ENCODE assay signal across 8 cellular contexts in the genomic region with DNA sequence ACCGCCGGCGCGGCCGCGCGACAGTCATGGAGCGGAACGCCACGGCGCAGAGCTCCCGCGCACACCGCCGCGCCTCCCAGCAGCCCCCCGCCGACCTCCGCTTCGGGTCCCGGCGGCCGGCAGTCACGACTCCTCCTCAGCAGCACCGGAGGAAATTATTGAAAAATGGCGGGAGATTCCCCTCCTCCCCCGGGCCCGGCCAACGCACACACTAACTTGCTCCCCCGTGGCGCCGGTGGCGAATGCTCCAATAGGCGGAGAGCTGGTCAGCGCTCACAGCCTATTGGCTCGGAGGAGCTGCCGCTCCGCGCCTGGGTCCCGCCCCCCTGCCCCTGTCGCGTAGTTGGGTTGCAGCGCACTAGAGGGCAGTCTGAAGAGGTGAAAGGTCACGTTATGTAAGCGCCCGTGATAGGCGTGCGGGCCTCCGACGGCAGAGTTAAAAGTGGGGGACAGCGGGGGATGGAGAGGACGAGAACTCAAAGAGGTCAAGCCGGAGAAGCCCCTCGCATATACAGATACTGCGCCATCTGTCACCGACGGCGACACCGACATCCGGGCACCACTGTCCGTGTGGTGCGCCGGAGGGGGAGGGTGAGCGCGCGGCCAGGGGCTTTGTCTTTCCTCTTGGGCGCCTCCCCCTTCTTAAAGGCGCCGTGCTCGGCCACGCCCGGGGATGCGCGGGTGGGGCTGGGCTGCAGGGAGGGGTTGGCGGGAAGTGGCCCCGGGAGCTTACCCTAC. TPM values are rescaled to one million over a fixed set of nuclear protein-coding genes. Genes with fewer than 3 reads are reported as not detected.
DNase-seq lines count a peak whose midpoint lies in the region; ATAC-seq and TF ChIP-seq lines count a peak whose summit lies in the region.

A gene with protein sequence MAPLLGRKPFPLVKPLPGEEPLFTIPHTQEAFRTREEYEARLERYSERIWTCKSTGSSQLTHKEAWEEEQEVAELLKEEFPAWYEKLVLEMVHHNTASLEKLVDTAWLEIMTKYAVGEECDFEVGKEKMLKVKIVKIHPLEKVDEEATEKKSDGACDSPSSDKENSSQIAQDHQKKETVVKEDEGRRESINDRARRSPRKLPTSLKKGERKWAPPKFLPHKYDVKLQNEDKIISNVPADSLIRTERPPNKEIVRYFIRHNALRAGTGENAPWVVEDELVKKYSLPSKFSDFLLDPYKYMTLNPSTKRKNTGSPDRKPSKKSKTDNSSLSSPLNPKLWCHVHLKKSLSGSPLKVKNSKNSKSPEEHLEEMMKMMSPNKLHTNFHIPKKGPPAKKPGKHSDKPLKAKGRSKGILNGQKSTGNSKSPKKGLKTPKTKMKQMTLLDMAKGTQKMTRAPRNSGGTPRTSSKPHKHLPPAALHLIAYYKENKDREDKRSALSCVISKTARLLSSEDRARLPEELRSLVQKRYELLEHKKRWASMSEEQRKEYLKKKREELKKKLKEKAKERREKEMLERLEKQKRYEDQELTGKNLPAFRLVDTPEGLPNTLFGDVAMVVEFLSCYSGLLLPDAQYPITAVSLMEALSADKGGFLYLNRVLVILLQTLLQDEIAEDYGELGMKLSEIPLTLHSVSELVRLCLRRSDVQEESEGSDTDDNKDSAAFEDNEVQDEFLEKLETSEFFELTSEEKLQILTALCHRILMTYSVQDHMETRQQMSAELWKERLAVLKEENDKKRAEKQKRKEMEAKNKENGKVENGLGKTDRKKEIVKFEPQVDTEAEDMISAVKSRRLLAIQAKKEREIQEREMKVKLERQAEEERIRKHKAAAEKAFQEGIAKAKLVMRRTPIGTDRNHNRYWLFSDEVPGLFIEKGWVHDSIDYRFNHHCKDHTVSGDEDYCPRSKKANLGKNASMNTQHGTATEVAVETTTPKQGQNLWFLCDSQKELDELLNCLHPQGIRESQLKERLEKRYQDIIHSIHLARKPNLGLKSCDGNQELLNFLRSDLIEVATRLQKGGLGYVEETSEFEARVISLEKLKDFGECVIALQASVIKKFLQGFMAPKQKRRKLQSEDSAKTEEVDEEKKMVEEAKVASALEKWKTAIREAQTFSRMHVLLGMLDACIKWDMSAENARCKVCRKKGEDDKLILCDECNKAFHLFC (N-terminal part only) (minus strand): TSS at position 213 of the 738 bp plus-strand sequence. CDS start 360 bp downstream, outside the sequence.

- H3K27me3 Mint-ChIP-seq in activated naive CD8-positive, alpha-beta T cell, result no peaks in the 10 kb centered on the region

- H3K4me1 Mint-ChIP-seq in activated naive CD8-positive, alpha-beta T cell (ENCODE audit: low read depth), result peaks cover 62% of the 10 kb centered on the region

- WGBS in testis, 2 donors, result 0 to 1% methylated on average over 19 to 56 of the region's 76 CpGs

- H3K9me3 ChIP-seq in testis, result no peaks in the 10 kb centered on the region

- TF ChIP-seq CTCF in GM10266 (IDR thresholded peaks at IDR 0.05; ENCODE audit: control insufficient read depth, insufficient read depth, low read depth, missing control alignments) (no peak), omental fat pad (IDR thresholded peaks at IDR 0.05) (no peak), testis (IDR thresholded peaks at IDR 0.05) (peak in 1 of 3 experiments; percentile 2)

- no peak for TF ChIP-seq POLR2A in testis (IDR thresholded peaks at IDR 0.05)

- H3K27ac ChIP-seq in testis, result peak within 1 kb of the TSS; percentile 96 to 97

- peak within 1 kb of the TSS; percentile 96 for H3K4me3 Mint-ChIP-seq in activated naive CD8-positive, alpha-beta T cell

- peak; percentile 99 for DNase-seq in GM10266 (ENCODE audit: extremely low spot score)
- DNase-seq in NCI-H1105 (lab: John Stamatoyannopoulos, UW), result peak; percentile 97
- peak; percentile 96 for DNase-seq in SKM-1 treated with dmso at 0.1 percent for 144 hours (lab: John Stamatoyannopoulos, UW; ENCODE audit: unreplicated experiment)
- DNase-seq in glomerular visceral epithelial cell (ENCODE audit: extremely low spot score), result peak; percentile 98
- peak; percentile 87 for DNase-seq in omental fat pad (ENCODE audit: low spot score)
- peak; percentile 98 for DNase-seq in testis

- H3K4me3 ChIP-seq in testis, result peak within 1 kb of the TSS; percentile 88 to 94

- peak within 1 kb of the TSS; percentile 97 for H3K27ac Mint-ChIP-seq in activated naive CD8-positive, alpha-beta T cell

- H3K27me3 ChIP-seq in testis, result no peaks in the 10 kb centered on the region

- no peaks in the 10 kb centered on the region for H3K9me3 Mint-ChIP-seq in activated naive CD8-positive, alpha-beta T cell (ENCODE audit: low read depth)

- peaks cover 19% of the 10 kb centered on the region for H3K4me1 ChIP-seq in testis

- intact Hi-C loops in testis (cut with DNase I; ENCODE audit: low total_unique reads), result loop anchor here (5.0 kb wide), 1 partner anchor 35 kb away; a partner anchor contains a TSS

- H3K36me3 ChIP-seq in testis (ENCODE audit: low read depth, missing control alignments), result no peaks in the 10 kb centered on the region

- ATAC-seq in HG02623 (IDR thresholded peaks at IDR 0.05; ENCODE audit: unreplicated experiment) (peak; percentile 82), omental fat pad (ENCODE audit: low FRiP score) (peak; percentile 99)

- peaks cover 11% of the 10 kb centered on the region for H3K36me3 Mint-ChIP-seq in activated naive CD8-positive, alpha-beta T cell

RNA-seq across cellular contexts. Expression of the gene that starts here (rescaled TPM):
- total RNA-seq in omental fat pad (10 to 100 TPM; 42.9 to 61.4 (median 54.9) TPM), testis (10 to 100 TPM; 59.4 to 72.8 TPM)
- 30.8 TPM for polyA plus RNA-seq in testis (ENCODE audit: insufficient read depth, low read depth, low replicate concordance)

Comparison
In these comparisons a context has a peak if more than half of its experiments do, and no peak if none do; other contexts are left out.
1. Peak in every context shown above with its lines: DNase-seq, ATAC-seq, H3K4me3 ChIP-seq and H3K27ac ChIP-seq.